In the genomic region with DNA sequence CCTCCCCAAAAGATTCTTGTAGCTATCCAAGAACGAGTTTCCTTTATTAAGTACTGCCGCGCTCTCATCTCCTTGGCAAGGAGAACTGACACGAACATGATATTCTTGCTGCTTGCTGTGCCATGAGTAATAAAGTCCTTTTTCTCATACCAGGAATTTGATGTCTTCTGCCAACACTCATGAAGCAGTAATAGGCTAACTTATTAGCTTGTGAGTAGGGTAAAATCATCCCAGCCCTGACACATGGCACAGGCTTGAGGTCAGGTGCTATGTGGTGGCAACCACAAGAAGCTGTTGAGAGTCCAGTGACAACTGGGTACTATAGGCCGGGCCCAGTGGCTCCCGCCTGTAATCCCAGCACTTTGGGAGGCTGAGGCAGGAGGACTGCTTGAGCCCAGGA, we compare ENCODE assay signal across 24 cellular contexts. TPM values are rescaled to one million over a fixed set of nuclear protein-coding genes. Genes with fewer than 3 reads are reported as not detected.
DNase-seq lines count a peak whose midpoint lies in the region; ATAC-seq and TF ChIP-seq lines count a peak whose summit lies in the region.
"Had no signal": no experiment of that assay in that cellular context is flagged by ENCODE, and none has a peak within 500 bp of the region (broad histone marks: within the 10 kb centered on the region; RNA-seq: fewer than 3 reads in every experiment).

No MANE protein-coding gene starts in this region.

- H3K27me3 ChIP-seq in osteoblast (ENCODE audit: insufficient read depth, low read length), result no peaks in the 10 kb centered on the region
- H3K27me3 ChIP-seq in effector memory CD4-positive, alpha-beta T cell (replicated peaks; ENCODE audit: control insufficient read depth, insufficient read depth, low read length, poor library complexity, severe bottlenecking), result no peaks in the 10 kb centered on the region
- H3K27me3 ChIP-seq: adrenal gland, BE2C, esophagus squamous epithelium had no signal

- intact Hi-C loops in activated CD4-positive, alpha-beta memory T cell treated with anti-CD3 and anti-CD28 coated beads for 36 hours (cut with micrococcal nuclease), result no loop called here
- intact Hi-C loops in posterior cingulate gyrus (cut with DNase I), result no loop called here

- H4K20me1 ChIP-seq in osteoblast (ENCODE audit: insufficient read depth, low read length), result no peaks in the 10 kb centered on the region

- no peak overlapping the region for H3K27ac Mint-ChIP-seq in activated CD4-positive, alpha-beta memory T cell treated with anti-CD3 and anti-CD28 coated beads for 36 hours
- H3K27ac Mint-ChIP-seq: effector memory CD8-positive, alpha-beta T cell; immature natural killer cell; T-helper 1 cell treated with Interleukin-12 subunit alpha and Interleukin-12 subunit beta and Interleukin-4 antibody, amounts not matched to agents 30 μg/mL and 1 μg/mL, for 36 hours had no signal

- no peaks in the 10 kb centered on the region for H3K36me3 ChIP-seq in osteoblast (ENCODE audit: insufficient read depth, low read length)
- no peaks in the 10 kb centered on the region for H3K36me3 ChIP-seq in effector memory CD4-positive, alpha-beta T cell (ENCODE audit: control insufficient read depth, insufficient read depth, low read length)
- H3K36me3 ChIP-seq: adrenal gland, BE2C, esophagus squamous epithelium, WERI-Rb-1 had no signal

- peak; percentile 52 for ATAC-seq in esophagus mucosa
- ATAC-seq: effector memory CD8-positive, alpha-beta T cell; HCT116; mucosa of descending colon had no signal

- H3K79me2 ChIP-seq in osteoblast (ENCODE audit: insufficient read depth, low read length), result no peaks in the 10 kb centered on the region

- H3K4me1 ChIP-seq in osteoblast (ENCODE audit: insufficient read depth, low read length), result no peaks in the 10 kb centered on the region
- H3K4me1 ChIP-seq in effector memory CD4-positive, alpha-beta T cell (ENCODE audit: control insufficient read depth, insufficient read depth, low read length, poor library complexity, severe bottlenecking), result no peaks in the 10 kb centered on the region
- H3K4me1 ChIP-seq: adrenal gland, BE2C, esophagus squamous epithelium had no signal

- H3K4me3 Mint-ChIP-seq in activated CD4-positive, alpha-beta memory T cell treated with anti-CD3 and anti-CD28 coated beads for 36 hours, result no peak overlapping the region
- H3K4me3 Mint-ChIP-seq: effector memory CD8-positive, alpha-beta T cell; immature natural killer cell; T-helper 1 cell treated with Interleukin-12 subunit alpha and Interleukin-12 subunit beta and Interleukin-4 antibody, amounts not matched to agents 30 μg/mL and 1 μg/mL, for 36 hours had no signal

- POLR2A ChIA-PET in activated CD4-positive, alpha-beta memory T cell treated with anti-CD3 and anti-CD28 coated beads for 36 hours (lab: Charles Lee), result no interaction called here

- CTCF ChIA-PET in activated CD4-positive, alpha-beta memory T cell treated with anti-CD3 and anti-CD28 coated beads for 36 hours (lab: Charles Lee), result no interaction called here

- peaks cover 10% of the 10 kb centered on the region for H3K4me1 Mint-ChIP-seq in activated CD4-positive, alpha-beta memory T cell treated with anti-CD3 and anti-CD28 coated beads for 36 hours (ENCODE audit: low read depth)

- TF ChIP-seq CTCF in osteoblast (IDR thresholded peaks at IDR 0.05; ENCODE audit: extremely low read depth, low read depth, low read length), result no peak

- peaks cover 2% of the 10 kb centered on the region for H3K36me3 Mint-ChIP-seq in activated CD4-positive, alpha-beta memory T cell treated with anti-CD3 and anti-CD28 coated beads for 36 hours

- H3K9me3 Mint-ChIP-seq in activated CD4-positive, alpha-beta memory T cell treated with anti-CD3 and anti-CD28 coated beads for 36 hours, result no peaks in the 10 kb centered on the region
- H3K9me3 Mint-ChIP-seq: effector memory CD8-positive, alpha-beta T cell; immature natural killer cell; T-helper 1 cell treated with Interleukin-12 subunit alpha and Interleukin-12 subunit beta and Interleukin-4 antibody, amounts not matched to agents 30 μg/mL and 1 μg/mL, for 36 hours had no signal

- DNase-seq in AG20443 (ENCODE audit: low spot score) (peak; percentile 25), M059J (ENCODE audit: low read depth) (peak; percentile 60), osteoblast (ENCODE audit: insufficient read length, low spot score, missing footprints) (peak; percentile 76), posterior cingulate gyrus (no peak), OCI-M2 (lab: John Stamatoyannopoulos, UW; ENCODE audit: unreplicated experiment) (no peak)
- DNase-seq in activated CD4-positive, alpha-beta memory T cell treated with anti-CD3 and anti-CD28 coated beads for 36 hours, result no peak
- no peak for DNase-seq in effector memory CD4-positive, alpha-beta T cell
- DNase-seq: activated CD4-positive, alpha-beta T cell treated with anti-CD3 and anti-CD28 coated beads, Interleukin-2, amount 50 U/mL, for 48 hours; activated gamma-delta T cell treated with Interleukin-2 at 50 U/mL for 16 hours; activated T-cell treated with anti-CD3 and anti-CD28 coated beads for 4 hours; BE2C; effector memory CD8-positive, alpha-beta T cell; esophagus squamous epithelium; immature natural killer cell; mucosa of descending colon; NCI-H1417; NCI-H526; SHP77; stimulated activated CD4-positive, alpha-beta T cell treated with anti-CD3 and anti-CD28 coated beads, Interleukin-12 subunit alpha, Interleukin-12 subunit beta, amount 100 ng/mL, for 4 hours; WERI-Rb-1 had no signal

- no peak overlapping the region for H3K27ac ChIP-seq in osteoblast (ENCODE audit: low read depth, low read length)
- H3K27ac ChIP-seq in effector memory CD4-positive, alpha-beta T cell (ENCODE audit: insufficient read depth, low read length, poor library complexity, severe bottlenecking), result no peak overlapping the region
- H3K27ac ChIP-seq: adrenal gland, esophagus squamous epithelium, WERI-Rb-1 had no signal

- H2AFZ ChIP-seq in osteoblast (ENCODE audit: low read length), result no peak overlapping the region

- H3K4me2 ChIP-seq in osteoblast (ENCODE audit: insufficient read depth, low read length), result no peak overlapping the region

- no peaks in the 10 kb centered on the region for H3K27me3 Mint-ChIP-seq in activated CD4-positive, alpha-beta memory T cell treated with anti-CD3 and anti-CD28 coated beads for 36 hours
- H3K27me3 Mint-ChIP-seq: effector memory CD8-positive, alpha-beta T cell had no signal

- H3K9me3 ChIP-seq in osteoblast (ENCODE audit: low read depth, low read length), result no peaks in the 10 kb centered on the region
- H3K9me3 ChIP-seq in effector memory CD4-positive, alpha-beta T cell (ENCODE audit: control insufficient read depth, low read length), result no peaks in the 10 kb centered on the region
- H3K9me3 ChIP-seq: adrenal gland, BE2C, esophagus squamous epithelium, mucosa of descending colon had no signal

- H3K4me3 ChIP-seq in osteoblast (ENCODE audit: insufficient read depth, low read length), result no peak overlapping the region
- H3K4me3 ChIP-seq in effector memory CD4-positive, alpha-beta T cell (ENCODE audit: insufficient read depth, low read depth, low read length, poor library complexity, severe bottlenecking), result no peak overlapping the region
- H3K4me3 ChIP-seq: adrenal gland, esophagus squamous epithelium, mucosa of descending colon had no signal

RNA-seq across cellular contexts. Expression of a gene that starts 22.7 kb away (rescaled TPM):
- total RNA-seq in M059J (2014; rRNA removed; shearing (Covaris generic)), result 9.1 and 17.4 TPM in 2 replicates
- total RNA-seq in esophagus mucosa (31.9 TPM), osteoblast (21.0 and 21.2 TPM in 2 replicates)
- total RNA-seq in activated CD4-positive, alpha-beta memory T cell treated with anti-CD3 and anti-CD28 coated beads for 36 hours, result 10 to 100 TPM; 58.1 to 61.1 TPM

RNA-seq across cellular contexts. Expression of a gene that starts 48.6 kb away (rescaled TPM):
- total RNA-seq in M059J (2014; rRNA removed; shearing (Covaris generic)), result 16.5 and 22.8 TPM in 2 replicates
- 15.8 TPM for total RNA-seq in esophagus mucosa
- total RNA-seq in osteoblast, result 21.7 and 24.8 TPM in 2 replicates
- total RNA-seq in activated CD4-positive, alpha-beta memory T cell treated with anti-CD3 and anti-CD28 coated beads for 36 hours, result 10 to 100 TPM; 26.1 to 27.2 TPM

Comparison
In these comparisons a context has a peak if more than half of its experiments do, and no peak if none do; other contexts are left out.
1. DNase-seq: peak in AG20443 (single experiment), M059J (single experiment) and osteoblast (single experiment); none in activated CD4-positive, alpha-beta memory T cell treated with anti-CD3 and anti-CD28 coated beads for 36 hours (single experiment), posterior cingulate gyrus (0 of 10), OCI-M2 (single experiment) and effector memory CD4-positive, alpha-beta T cell (0 of 3).